In genomic region chr11:128552783-128553661, GRCh38 we compare ENCODE assay signal across 8 cellular contexts. TPM values are rescaled to one million over a fixed set of nuclear protein-coding genes. Genes with fewer than 3 reads are reported as not detected.
A peak's percentile ranks its signal among the peaks of the same experiment; 100 is the strongest.
DNase-seq lines count a peak whose midpoint lies in the region; ATAC-seq and TF ChIP-seq lines count a peak whose summit lies in the region.

No MANE protein-coding gene starts in this region.

- ATAC-seq in GM19463 (IDR thresholded peaks at IDR 0.05; ENCODE audit: unreplicated experiment) (peak; percentile 61), HG03520 (IDR thresholded peaks at IDR 0.05; ENCODE audit: unreplicated experiment) (peak; percentile 52)
- no peak for ATAC-seq in activated naive CD8-positive, alpha-beta T cell treated with anti-CD3 and anti-CD28 coated beads, Interleukin-2, amount 10 ng/mL, durations not matched to agents 7 days and 5 days (ENCODE audit: low read depth)

- DNase-seq in GM06990 (ENCODE audit: extremely low read depth, insufficient read length) (peak; percentile 78), iris pigment epithelial cell (ENCODE audit: low read depth) (peak; percentile 34), DMS79 treated with DMSO at 0.1 percent for 48 hours (lab: John Stamatoyannopoulos, UW) (no peak), mesenteric fat pad (ENCODE audit: low spot score) (no peak), NCI-H524 treated with DMSO at 0.1 percent for 48 hours (lab: John Stamatoyannopoulos, UW) (no peak)
- DNase-seq in activated naive CD8-positive, alpha-beta T cell treated with anti-CD3 and anti-CD28 coated beads, Interleukin-2, amount 10 ng/mL, durations not matched to agents 7 days and 5 days = no peak

- H3K36me3 ChIP-seq in GM06990 (ENCODE audit: control insufficient read depth, insufficient read depth, low read length) = no peaks in the 10 kb centered on the region

- TF ChIP-seq CTCF in GM06990 (IDR thresholded peaks at IDR 0.05; ENCODE audit: insufficient read depth, low read length, poor library complexity, severe bottlenecking) = no peak

- POLR2A ChIA-PET in activated naive CD8-positive, alpha-beta T cell treated with anti-CD3 and anti-CD28 coated beads, Interleukin-2, amount 10 ng/mL, durations not matched to agents 7 days and 5 days (lab: Charles Lee) = interaction anchor here (1.1 to 1.6 kb wide), 2 partner anchors 31 to 261 kb away, joined by 3 to 4 read pairs; no protein-coding TSS in a partner anchor

- no peaks in the 10 kb centered on the region for H3K36me3 Mint-ChIP-seq in activated naive CD8-positive, alpha-beta T cell treated with anti-CD3 and anti-CD28 coated beads, Interleukin-2, amount 10 ng/mL, durations not matched to agents 7 days and 5 days

- no peaks in the 10 kb centered on the region for H3K9me3 Mint-ChIP-seq in activated naive CD8-positive, alpha-beta T cell treated with anti-CD3 and anti-CD28 coated beads, Interleukin-2, amount 10 ng/mL, durations not matched to agents 7 days and 5 days

- no peaks in the 10 kb centered on the region for H3K27me3 Mint-ChIP-seq in activated naive CD8-positive, alpha-beta T cell treated with anti-CD3 and anti-CD28 coated beads, Interleukin-2, amount 10 ng/mL, durations not matched to agents 7 days and 5 days

- H3K4me1 Mint-ChIP-seq in activated naive CD8-positive, alpha-beta T cell treated with anti-CD3 and anti-CD28 coated beads, Interleukin-2, amount 10 ng/mL, durations not matched to agents 7 days and 5 days = peaks cover 42% of the 10 kb centered on the region

- H3K27ac Mint-ChIP-seq in activated naive CD8-positive, alpha-beta T cell treated with anti-CD3 and anti-CD28 coated beads, Interleukin-2, amount 10 ng/mL, durations not matched to agents 7 days and 5 days = peak overlapping the region; percentile 70

- peak overlapping the region; percentile 13 for H3K4me3 Mint-ChIP-seq in activated naive CD8-positive, alpha-beta T cell treated with anti-CD3 and anti-CD28 coated beads, Interleukin-2, amount 10 ng/mL, durations not matched to agents 7 days and 5 days

- no peaks in the 10 kb centered on the region for H3K27me3 ChIP-seq in GM06990 (replicated peaks; ENCODE audit: control insufficient read depth, insufficient read depth, low read length)

- peak overlapping the region; percentile 53 for H3K4me3 ChIP-seq in GM06990 (replicated peaks; ENCODE audit: low read depth, low read length)

RNA-seq across cellular contexts. Expression of gene ETS1, which starts 34.3 kb away (rescaled TPM):
- total RNA-seq in activated naive CD8-positive, alpha-beta T cell treated with anti-CD3 and anti-CD28 coated beads, Interleukin-2, amount 10 ng/mL, durations not matched to agents 7 days and 5 days = 100 to 1,000 TPM; 568 to 580 TPM
- 154 TPM for total RNA-seq in mesenteric fat pad

Comparison
In these comparisons a context has a peak if more than half of its experiments do, and no peak if none do; other contexts are left out.
1. DNase-seq: peak in GM06990 (single experiment) and iris pigment epithelial cell (single experiment); none in activated naive CD8-positive, alpha-beta T cell treated with anti-CD3 and anti-CD28 coated beads, Interleukin-2, amount 10 ng/mL, durations not matched to agents 7 days and 5 days (single experiment), DMS79 treated with DMSO at 0.1 percent for 48 hours (single experiment), mesenteric fat pad (single experiment) and NCI-H524 treated with DMSO at 0.1 percent for 48 hours (single experiment).